23 cellular contexts compared by ENCODE assay signal in genomic region chr9:13484186-13484585, GRCh38.
DNase-seq lines count a peak whose midpoint lies in the region; ATAC-seq, FAIRE-seq and TF ChIP-seq lines count a peak whose summit lies in the region.
"Had no signal": no experiment of that assay in that cellular context is flagged by ENCODE, and none has a peak within 500 bp of the region (broad histone marks: within the 10 kb centered on the region; RNA-seq: fewer than 3 reads in every experiment).

No MANE protein-coding gene starts in this region.

- H3K36me3 ChIP-seq in heart right ventricle (no peaks in the 10 kb centered on the region), gastrocnemius medialis (no peaks in the 10 kb centered on the region)

- no peaks in the 10 kb centered on the region for H3K4me1 Mint-ChIP-seq in activated T-helper 1 cell treated with anti-CD3 and anti-CD28 coated beads, Interleukin-12 subunit alpha, Interleukin-12 subunit beta, Interleukin-2, Interleukin-4 antibody, amounts not matched to agents 30 ng/mL and 10 ng/mL and 1 ng/mL, durations not matched to agents 14 hours and 24 hours and 36 hours (ENCODE audit: low read depth)
- H3K4me1 Mint-ChIP-seq: B cell; CD4-positive, CD25-positive, alpha-beta regulatory T cell had no signal

- intact Hi-C loops in Right ventricle myocardium inferior (cut with DNase I) (loop anchor here (10.0 kb wide), 1 partner anchor 121 kb away; no protein-coding TSS in a partner anchor), left cardiac atrium (cut with DNase I) (no loop called here), heart right ventricle (cut with DNase I) (loop anchor here in 1 of 10 donors (10.0 kb wide), 1 partner anchor 121 kb away; no protein-coding TSS in a partner anchor), gastrocnemius medialis (cut with DNase I; ENCODE audit: low total_unique reads) (no loop called here)
- intact Hi-C loops in activated T-helper 1 cell treated with anti-CD3 and anti-CD28 coated beads, Interleukin-12 subunit alpha, Interleukin-12 subunit beta, Interleukin-2, Interleukin-4 antibody, amounts not matched to agents 30 ng/mL and 10 ng/mL and 1 ng/mL, durations not matched to agents 14 hours and 24 hours and 36 hours (cut with micrococcal nuclease) = no loop called here

- TF ChIP-seq CTCF in heart right ventricle (IDR thresholded peaks at IDR 0.05) = no peak
- TF ChIP-seq CTCF in gastrocnemius medialis (IDR thresholded peaks at IDR 0.05 in 4 of 5, conservative IDR thresholded peaks at IDR 0.05 in 1 of 5) = no peak

- no peak overlapping the region for H3K4me3 Mint-ChIP-seq in activated T-helper 1 cell treated with anti-CD3 and anti-CD28 coated beads, Interleukin-12 subunit alpha, Interleukin-12 subunit beta, Interleukin-2, Interleukin-4 antibody, amounts not matched to agents 30 ng/mL and 10 ng/mL and 1 ng/mL, durations not matched to agents 14 hours and 24 hours and 36 hours
- H3K4me3 Mint-ChIP-seq: B cell; CD4-positive, CD25-positive, alpha-beta regulatory T cell; H9; IgD-negative memory B cell had no signal

- DNase-seq in Right ventricle myocardium inferior (ENCODE audit: missing footprints) = no peak
- no peak for DNase-seq in left cardiac atrium
- DNase-seq in heart right ventricle = no peak
- DNase-seq in gastrocnemius medialis = peak; percentile 23 to 53
- DNase-seq in HTR-8/SVneo (ENCODE audit: insufficient read length, low spot score) = no peak
- DNase-seq in activated T-helper 1 cell treated with anti-CD3 and anti-CD28 coated beads, Interleukin-12 subunit alpha, Interleukin-12 subunit beta, Interleukin-2, Interleukin-4 antibody, amounts not matched to agents 30 ng/mL and 10 ng/mL and 1 ng/mL, durations not matched to agents 14 hours and 24 hours and 36 hours (ENCODE audit: low spot score) = no peak
- no peak for DNase-seq in NCI-H69 (lab: John Stamatoyannopoulos, UW)
- DNase-seq: 8988T; Caco-2; CD4-positive, CD25-positive, alpha-beta regulatory T cell; DMS153; GDM1; H9; Karpas-422; MM.1S; NCI-H1092; NCI-H1436 treated with DMSO at 0.1 percent for 48 hours; NCI-H2029; NCI-H345; NCI-H524 treated with DMSO at 0.1 percent for 48 hours had no signal

- no peaks in the 10 kb centered on the region for H3K27me3 Mint-ChIP-seq in activated T-helper 1 cell treated with anti-CD3 and anti-CD28 coated beads, Interleukin-12 subunit alpha, Interleukin-12 subunit beta, Interleukin-2, Interleukin-4 antibody, amounts not matched to agents 30 ng/mL and 10 ng/mL and 1 ng/mL, durations not matched to agents 14 hours and 24 hours and 36 hours (ENCODE audit: insufficient read depth)
- H3K27me3 Mint-ChIP-seq: B cell; CD4-positive, CD25-positive, alpha-beta regulatory T cell; IgD-negative memory B cell had no signal

- peak; percentile 60 for ATAC-seq in Right ventricle myocardium inferior
- ATAC-seq in left cardiac atrium = no peak
- peak in 2 of 8 donors; percentile 43 to 56 for ATAC-seq in heart right ventricle
- ATAC-seq in gastrocnemius medialis = peak; percentile 38 to 40
- no peak for ATAC-seq in HG02970 (IDR thresholded peaks at IDR 0.05; ENCODE audit: low FRiP score, unreplicated experiment)

- no peak overlapping the region for H3K27ac Mint-ChIP-seq in activated T-helper 1 cell treated with anti-CD3 and anti-CD28 coated beads, Interleukin-12 subunit alpha, Interleukin-12 subunit beta, Interleukin-2, Interleukin-4 antibody, amounts not matched to agents 30 ng/mL and 10 ng/mL and 1 ng/mL, durations not matched to agents 14 hours and 24 hours and 36 hours
- H3K27ac Mint-ChIP-seq: B cell; CD4-positive, CD25-positive, alpha-beta regulatory T cell; H9; IgD-negative memory B cell had no signal

- in situ Hi-C loops in gastrocnemius medialis (cut with MboI; ENCODE audit: low sequenced_read_pairs in 4 of 4) = no loop called here

- WGBS in heart right ventricle, 2 donors = 94 to 95% methylated on average over 3 of the region's 3 CpGs

- H3K36me3 Mint-ChIP-seq in activated T-helper 1 cell treated with anti-CD3 and anti-CD28 coated beads, Interleukin-12 subunit alpha, Interleukin-12 subunit beta, Interleukin-2, Interleukin-4 antibody, amounts not matched to agents 30 ng/mL and 10 ng/mL and 1 ng/mL, durations not matched to agents 14 hours and 24 hours and 36 hours (ENCODE audit: low read depth) = no peaks in the 10 kb centered on the region
- H3K36me3 Mint-ChIP-seq: CD4-positive, CD25-positive, alpha-beta regulatory T cell; IgD-negative memory B cell had no signal

- TF ChIP-seq POLR2A in gastrocnemius medialis (IDR thresholded peaks at IDR 0.05) = no peak

- H3K9me3 Mint-ChIP-seq in activated T-helper 1 cell treated with anti-CD3 and anti-CD28 coated beads, Interleukin-12 subunit alpha, Interleukin-12 subunit beta, Interleukin-2, Interleukin-4 antibody, amounts not matched to agents 30 ng/mL and 10 ng/mL and 1 ng/mL, durations not matched to agents 14 hours and 24 hours and 36 hours = peaks cover 14% of the 10 kb centered on the region
- H3K9me3 Mint-ChIP-seq: H9 had no signal

- H3K27ac ChIP-seq in heart right ventricle (peak overlapping the region in 9 of 10 donors; percentile 15 to 82 (median 72)), gastrocnemius medialis (peak overlapping the region; percentile 68 to 81 (median 72))

- no peak overlapping the region for H3K4me3 ChIP-seq in heart right ventricle
- no peak overlapping the region for H3K4me3 ChIP-seq in gastrocnemius medialis

- no peaks in the 10 kb centered on the region for H3K27me3 ChIP-seq in heart right ventricle
- H3K27me3 ChIP-seq in gastrocnemius medialis = no peaks in the 10 kb centered on the region

- no peak for FAIRE-seq in HTR-8/SVneo (lab: Jason Lieb, UNC)

- H3K9me3 ChIP-seq in heart right ventricle (no peaks in the 10 kb centered on the region), gastrocnemius medialis (no peaks in the 10 kb centered on the region)
- H3K9me3 ChIP-seq: Caco-2 had no signal

- H3K4me1 ChIP-seq in heart right ventricle = peaks cover 0 to 29% (median 13%) of the 10 kb centered on the region in 9 donors
- peaks cover 23 to 27% of the 10 kb centered on the region in 2 donors for H3K4me1 ChIP-seq in gastrocnemius medialis
- H3K4me1 ChIP-seq: Caco-2 had no signal

Comparison
In these comparisons a context has a peak if more than half of its experiments do, and no peak if none do; other contexts are left out.
1. ATAC-seq: peak in Right ventricle myocardium inferior (single experiment) and gastrocnemius medialis (2 of 2); none in left cardiac atrium (0 of 2) and HG02970 (single experiment).
2. DNase-seq: peak in gastrocnemius medialis (2 of 2); none in Right ventricle myocardium inferior (single experiment), left cardiac atrium (single experiment), heart right ventricle (0 of 2), HTR-8/SVneo (single experiment), activated T-helper 1 cell treated with anti-CD3 and anti-CD28 coated beads, Interleukin-12 subunit alpha, Interleukin-12 subunit beta, Interleukin-2, Interleukin-4 antibody, amounts not matched to agents 30 ng/mL and 10 ng/mL and 1 ng/mL, durations not matched to agents 14 hours and 24 hours and 36 hours (single experiment) and NCI-H69 (single experiment).